Comparison of ENCODE assay signal across 12 cellular contexts in genomic region chr2:195560209-195560907, GRCh38.
A peak's percentile ranks its signal among the peaks of the same experiment; 100 is the strongest.
DNase-seq lines count a peak whose midpoint lies in the region; ATAC-seq, FAIRE-seq and TF ChIP-seq lines count a peak whose summit lies in the region.
"Had no signal": no experiment of that assay in that cellular context is flagged by ENCODE, and none has a peak within 500 bp of the region (broad histone marks: within the 10 kb centered on the region; RNA-seq: fewer than 3 reads in every experiment).

No MANE protein-coding gene starts in this region.

- intact Hi-C loops in A673 (cut with micrococcal nuclease; ENCODE audit: unreplicated experiment) (no loop called here), left lung (cut with DNase I) (no loop called here), pancreas (cut with DNase I) (no loop called here)

- peaks cover 38% of the 10 kb centered on the region for H3K36me3 Mint-ChIP-seq in activated CD8-positive, alpha-beta T cell treated with anti-CD3 and anti-CD28 coated beads, Interleukin-2, amount 10 ng/mL, durations not matched to agents 7 days and 5 days (ENCODE audit: low read depth)

- POLR2A ChIA-PET in A673 (lab: Charles Lee; ENCODE audit: low non-redundant PET) = no interaction called here
- POLR2A ChIA-PET in activated CD8-positive, alpha-beta T cell treated with anti-CD3 and anti-CD28 coated beads, Interleukin-2, amount 10 ng/mL, durations not matched to agents 7 days and 5 days (lab: Charles Lee) = interaction anchor here (0.7 to 8.9 kb wide), 10 partner anchors 10 to 602 kb away, joined by 3 to 198 read pairs (median 6); partner anchors contain the start of gene SLC39A10

- CTCF ChIA-PET in A673 (lab: Charles Lee) = no interaction called here
- CTCF ChIA-PET in activated CD8-positive, alpha-beta T cell treated with anti-CD3 and anti-CD28 coated beads, Interleukin-2, amount 10 ng/mL, durations not matched to agents 7 days and 5 days (lab: Charles Lee) = interaction anchor here (1.0 to 5.1 kb wide), 9 partner anchors 16 to 508 kb away, joined by 3 to 115 read pairs (median 5); partner anchors contain the start of genes DNAH7 and SLC39A10

- H3K36me3 ChIP-seq in A673 (ENCODE audit: insufficient read depth, low read length, poor library complexity, severe bottlenecking) = no peaks in the 10 kb centered on the region
- H3K36me3 ChIP-seq in left lung = no peaks in the 10 kb centered on the region
- H3K36me3 ChIP-seq in pancreas = no peaks in the 10 kb centered on the region
- H3K36me3 ChIP-seq: esophagus squamous epithelium had no signal

- H3K27me3 ChIP-seq in A673 (replicated peaks; ENCODE audit: insufficient read depth, low read depth, low read length, poor library complexity) = no peaks in the 10 kb centered on the region
- no peaks in the 10 kb centered on the region for H3K27me3 ChIP-seq in left lung
- no peaks in the 10 kb centered on the region for H3K27me3 ChIP-seq in pancreas
- H3K27me3 ChIP-seq: esophagus squamous epithelium had no signal

- DNase-seq in A673 (ENCODE audit: low spot score) (no peak), GM19239 (ENCODE audit: insufficient read length, low spot score) (no peak), left lung (no peak), NCI-H82 (lab: John Stamatoyannopoulos, UW) (no peak), pancreas (no peak)
- DNase-seq in activated CD8-positive, alpha-beta T cell treated with anti-CD3 and anti-CD28 coated beads, Interleukin-2, amount 10 ng/mL, durations not matched to agents 7 days and 5 days = no peak
- DNase-seq: esophagus squamous epithelium, kidney, NCI-H1048, NCI-H524 treated with DMSO at 0.1 percent for 48 hours had no signal

- H3K27ac ChIP-seq in A673 (ENCODE audit: low read depth, low read length, poor library complexity, severe bottlenecking) = peak overlapping the region; percentile 47
- peak overlapping the region; percentile 50 to 62 for H3K27ac ChIP-seq in left lung
- no peak overlapping the region for H3K27ac ChIP-seq in pancreas

- no peaks in the 10 kb centered on the region for H3K27me3 Mint-ChIP-seq in activated CD8-positive, alpha-beta T cell treated with anti-CD3 and anti-CD28 coated beads, Interleukin-2, amount 10 ng/mL, durations not matched to agents 7 days and 5 days (ENCODE audit: low read depth)

- peaks cover 27% of the 10 kb centered on the region for H3K4me1 ChIP-seq in A673 (ENCODE audit: insufficient read depth, low read length, poor library complexity, severe bottlenecking)
- H3K4me1 ChIP-seq in left lung = peaks cover 8 to 34% of the 10 kb centered on the region in 2 donors
- H3K4me1 ChIP-seq in pancreas = peaks cover 0 to 8% (median 0%) of the 10 kb centered on the region in 3 donors

- no peak for ATAC-seq in activated CD8-positive, alpha-beta T cell treated with anti-CD3 and anti-CD28 coated beads, Interleukin-2, amount 10 ng/mL, durations not matched to agents 7 days and 5 days
- ATAC-seq in left lung (no peak), HG02571 (IDR thresholded peaks at IDR 0.05; ENCODE audit: unreplicated experiment) (no peak), GM21529 (IDR thresholded peaks at IDR 0.05; ENCODE audit: unreplicated experiment) (no peak), pancreas (no peak)

- TF ChIP-seq CTCF in A673 (conservative IDR thresholded peaks at IDR 0.05; ENCODE audit: low read depth, low read length) = no peak
- TF ChIP-seq CTCF in left lung (IDR thresholded peaks at IDR 0.05) = no peak
- TF ChIP-seq CTCF in pancreas (IDR thresholded peaks at IDR 0.05) = no peak

- H3K4me3 ChIP-seq in A673 (ENCODE audit: low read depth, low read length, poor library complexity, severe bottlenecking) (no peak overlapping the region), left lung (no peak overlapping the region), pancreas (no peak overlapping the region)
- H3K4me3 ChIP-seq: esophagus squamous epithelium had no signal

- H3K9me3 Mint-ChIP-seq in activated CD8-positive, alpha-beta T cell treated with anti-CD3 and anti-CD28 coated beads, Interleukin-2, amount 10 ng/mL, durations not matched to agents 7 days and 5 days (ENCODE audit: insufficient read depth) = no peaks in the 10 kb centered on the region

- no TSS peak for BruUV-seq in A673 (replicated peaks; lab: Mats Ljungman, UMichigan)

- peaks cover 76% of the 10 kb centered on the region for H3K4me1 Mint-ChIP-seq in activated CD8-positive, alpha-beta T cell treated with anti-CD3 and anti-CD28 coated beads, Interleukin-2, amount 10 ng/mL, durations not matched to agents 7 days and 5 days (ENCODE audit: low read depth)

- H3K27ac Mint-ChIP-seq in activated CD8-positive, alpha-beta T cell treated with anti-CD3 and anti-CD28 coated beads, Interleukin-2, amount 10 ng/mL, durations not matched to agents 7 days and 5 days = peak overlapping the region; percentile 98

- WGBS in pancreas, 2 donors = 79 to 86% methylated on average over 10 of the region's 10 CpGs

- no peaks in the 10 kb centered on the region for H3K9me3 ChIP-seq in A673 (ENCODE audit: low read depth, low read length, poor library complexity, severe bottlenecking)
- no peaks in the 10 kb centered on the region for H3K9me3 ChIP-seq in left lung
- no peaks in the 10 kb centered on the region for H3K9me3 ChIP-seq in pancreas
- H3K9me3 ChIP-seq: esophagus squamous epithelium had no signal

- FAIRE-seq in GM19239 (lab: Jason Lieb, UNC) = peak; percentile 86
- FAIRE-seq in pancreas (lab: Jason Lieb, UNC) = no peak
- FAIRE-seq: kidney had no signal

- peak overlapping the region; percentile 52 for H3K4me3 Mint-ChIP-seq in activated CD8-positive, alpha-beta T cell treated with anti-CD3 and anti-CD28 coated beads, Interleukin-2, amount 10 ng/mL, durations not matched to agents 7 days and 5 days

Comparison
In these comparisons a context has a peak if more than half of its experiments do, and no peak if none do; other contexts are left out.
1. H3K27ac ChIP-seq: peak in A673 (single experiment) and left lung (2 of 2); none in pancreas (0 of 4).